23 cellular contexts compared by ENCODE assay signal in genomic region chr19:6779204-6779603, GRCh38. TPM values are rescaled to one million over a fixed set of nuclear protein-coding genes. Genes with fewer than 3 reads are reported as not detected.
DNase-seq lines count a peak whose midpoint lies in the region; ATAC-seq, FAIRE-seq and TF ChIP-seq lines count a peak whose summit lies in the region.
"Had no signal": no experiment of that assay in that cellular context is flagged by ENCODE, and none has a peak within 500 bp of the region (broad histone marks: within the 10 kb centered on the region; RNA-seq: fewer than 3 reads in every experiment).

No MANE protein-coding gene starts in this region.

- peaks cover 65% of the 10 kb centered on the region for H3K36me3 Mint-ChIP-seq in activated T-cell treated with anti-CD3 and anti-CD28 coated beads, Interleukin-2, amount 50 U/mL, for 24 hours (ENCODE audit: low read depth)
- peaks cover 34 to 42% of the 10 kb centered on the region in 2 donors for H3K36me3 Mint-ChIP-seq in stimulated activated naive B cell treated with anti-CD40 and anti-IgM and Interleukin-4, amounts not matched to agents 10 μg/mL and 1 μg/mL and 100 μg/mL, for 72 hours

- H3K27ac ChIP-seq in K562 (ENCODE audit: extremely low read depth, low read depth, low read length): no peak overlapping the region
- H3K27ac ChIP-seq: body of pancreas, foreskin keratinocyte, hepatocyte, HL-60, psoas muscle, suprapubic skin had no signal

- H3K9me3 ChIP-seq in K562 (replicated peaks; ENCODE audit: control insufficient read depth, insufficient read depth, low read depth, low read length): no peaks in the 10 kb centered on the region
- H3K9me3 ChIP-seq: body of pancreas, psoas muscle, suprapubic skin had no signal

- intact Hi-C loops in K562 (cut with micrococcal nuclease): no loop called here

- WGBS in K562 (ENCODE audit: insufficient coverage, low coverage, missing lambda C conversion rate): 33% methylated on average over 4 of the region's 4 CpGs

- no peak overlapping the region for H3K4me3 ChIP-seq in K562
- H3K4me3 ChIP-seq: body of pancreas, hepatocyte, psoas muscle, suprapubic skin had no signal

- in situ Hi-C loops in K562 (cut with MboI): no loop called here

- H3K79me2 ChIP-seq in K562 (ENCODE audit: control insufficient read depth, insufficient read depth, low read length): peaks cover 4% of the 10 kb centered on the region; the same call in 1 of the 3 replicates
- H3K79me2 ChIP-seq: hepatocyte had no signal

- H3K27me3 ChIP-seq in K562 (ENCODE audit: control insufficient read depth in 2 of 2, insufficient read depth in 2 of 2, low read length in 2 of 2): no peaks in the 10 kb centered on the region
- H3K27me3 ChIP-seq: body of pancreas, foreskin keratinocyte, hepatocyte, suprapubic skin had no signal

- peaks cover 66% of the 10 kb centered on the region for H3K4me1 Mint-ChIP-seq in activated T-cell treated with anti-CD3 and anti-CD28 coated beads, Interleukin-2, amount 50 U/mL, for 24 hours (ENCODE audit: low read depth)
- peaks cover 38 to 79% of the 10 kb centered on the region in 2 donors for H3K4me1 Mint-ChIP-seq in stimulated activated naive B cell treated with anti-CD40 and anti-IgM and Interleukin-4, amounts not matched to agents 10 μg/mL and 1 μg/mL and 100 μg/mL, for 72 hours
- H3K4me1 Mint-ChIP-seq: neural crest cell had no signal

- H3K9me3 Mint-ChIP-seq in activated T-cell treated with anti-CD3 and anti-CD28 coated beads, Interleukin-2, amount 50 U/mL, for 24 hours: no peaks in the 10 kb centered on the region
- H3K9me3 Mint-ChIP-seq in stimulated activated naive B cell treated with anti-CD40 and anti-IgM and Interleukin-4, amounts not matched to agents 10 μg/mL and 1 μg/mL and 100 μg/mL, for 72 hours: peaks cover 8 to 13% of the 10 kb centered on the region in 2 donors

- TF ChIP-seq CTCF in K562 (IDR thresholded peaks at IDR 0.05 in 2 of 3, conservative IDR thresholded peaks at IDR 0.05 in 1 of 3; ENCODE audit: insufficient read depth in 2 of 3, low read depth in 1 of 3, low read length in 3 of 3): no peak

- peak overlapping the region; percentile 68 for H3K27ac Mint-ChIP-seq in activated T-cell treated with anti-CD3 and anti-CD28 coated beads, Interleukin-2, amount 50 U/mL, for 24 hours
- no peak overlapping the region for H3K27ac Mint-ChIP-seq in stimulated activated naive B cell treated with anti-CD40 and anti-IgM and Interleukin-4, amounts not matched to agents 10 μg/mL and 1 μg/mL and 100 μg/mL, for 72 hours

- CTCF ChIA-PET in K562 (lab: Yijun Ruan, JAX; ENCODE audit: low intra/inter-chr PET ratio): interaction anchor here (0.6 kb wide), 1 partner anchor 71 kb away, joined by 3 read pairs; no protein-coding TSS in a partner anchor

- no peaks in the 10 kb centered on the region for H3K9me1 ChIP-seq in K562 (ENCODE audit: control insufficient read depth, insufficient read depth, low read length)

- ATAC-seq in K562: no peak
- no peak for ATAC-seq in stimulated activated naive B cell treated with anti-CD40 and anti-IgM and Interleukin-4, amounts not matched to agents 10 μg/mL and 1 μg/mL and 100 μg/mL, for 72 hours (replicated peaks)
- ATAC-seq: body of pancreas, foreskin keratinocyte, psoas muscle, Right ventricle myocardium inferior had no signal

- H3K27me3 Mint-ChIP-seq in activated T-cell treated with anti-CD3 and anti-CD28 coated beads, Interleukin-2, amount 50 U/mL, for 24 hours: no peaks in the 10 kb centered on the region
- no peaks in the 10 kb centered on the region for H3K27me3 Mint-ChIP-seq in stimulated activated naive B cell treated with anti-CD40 and anti-IgM and Interleukin-4, amounts not matched to agents 10 μg/mL and 1 μg/mL and 100 μg/mL, for 72 hours

- POLR2A ChIA-PET in K562 (lab: Yijun Ruan, JAX): interaction anchor here (0.7 kb wide), 1 partner anchor 812 kb away, joined by 3 read pairs; no protein-coding TSS in a partner anchor

- FAIRE-seq in GM18507 (lab: Jason Lieb, UNC) (peak; percentile 24), K562 (lab: Jason Lieb, UNC) (no peak)
- FAIRE-seq: H1, TTC549, urothelium cell line had no signal

- no peak for TF ChIP-seq POLR2A in K562 (conservative IDR thresholded peaks at IDR 0.05)

- no peak for TF ChIP-seq RAD21 in K562 (CRISPR knock-in tag; conservative IDR thresholded peaks at IDR 0.05 in 1 of 2, IDR thresholded peaks at IDR 0.05 in 1 of 2)

- H3K4me1 ChIP-seq in K562 (replicated peaks in 1 of 2; ENCODE audit: control insufficient read depth in 2 of 2, insufficient read depth in 2 of 2, low read length in 2 of 2): peaks cover 6 to 14% of the 10 kb centered on the region in 2 experiments; a peak in 3 of 5 replicates
- H3K4me1 ChIP-seq: body of pancreas, foreskin keratinocyte, psoas muscle, suprapubic skin had no signal

- no peaks in the 10 kb centered on the region for H3K36me3 ChIP-seq in K562 (ENCODE audit: control insufficient read depth, insufficient read depth, low read length)
- H3K36me3 ChIP-seq: suprapubic skin had no signal

- no peak overlapping the region for H3K9ac ChIP-seq in K562 (ENCODE audit: insufficient read depth in 1 of 2, low read depth in 2 of 2, low read length in 2 of 2)

- 0 out of 2 replicates have a peak, but pooled peaks cover 3% of the 10 kb centered on the region for H4K20me1 ChIP-seq in K562 (replicated peaks; ENCODE audit: control insufficient read depth, insufficient read depth, low read length)

- DNase-seq in activated T-cell treated with anti-CD3 and anti-CD28 coated beads, Interleukin-2, amount 50 U/mL, for 24 hours: no peak
- no peak for DNase-seq in activated T-cell treated with anti-CD3 and anti-CD28 coated beads, Interleukin-2, amount 50 U/mL, for 48 hours
- DNase-seq in GM18507 (ENCODE audit: extremely low spot score, insufficient read length, low read depth) (no peak), RKO (ENCODE audit: low spot score) (peak; percentile 41), K562 (ENCODE audit: extremely low read depth in 1 of 4, low spot score in 3 of 4) (no peak), iPS-NIHi11 (ENCODE audit: low spot score) (no peak), nucleus accumbens (lab: John Stamatoyannopoulos, UW) (no peak)
- no peak for DNase-seq in stimulated activated naive B cell treated with anti-CD40 and anti-IgM and Interleukin-4, amounts not matched to agents 10 μg/mL and 1 μg/mL and 100 μg/mL, for 72 hours
- DNase-seq: body of pancreas, foreskin keratinocyte, NCI-H1417 treated with DMSO at 0.1 percent for 48 hours, NCI-H2171, NCI-H526 treated with DMSO at 0.1 percent for 48 hours, psoas muscle had no signal

- no TSS peak for BruUV-seq in K562 (replicated peaks; lab: Mats Ljungman, UMichigan)

- H3K4me2 ChIP-seq in K562 (ENCODE audit: insufficient read depth, low read length): no peak overlapping the region
- H3K4me2 ChIP-seq: hepatocyte had no signal

- TF ChIP-seq EP300 in K562 (IDR thresholded peaks at IDR 0.05; ENCODE audit: low read length): no peak

- no peak overlapping the region for H2AFZ ChIP-seq in K562 (ENCODE audit: low read depth, low read length)
- H2AFZ ChIP-seq: hepatocyte had no signal

- no peak overlapping the region for H3K4me3 Mint-ChIP-seq in activated T-cell treated with anti-CD3 and anti-CD28 coated beads, Interleukin-2, amount 50 U/mL, for 24 hours
- no peak overlapping the region for H3K4me3 Mint-ChIP-seq in stimulated activated naive B cell treated with anti-CD40 and anti-IgM and Interleukin-4, amounts not matched to agents 10 μg/mL and 1 μg/mL and 100 μg/mL, for 72 hours
- H3K4me3 Mint-ChIP-seq: CD14-positive monocyte, neural crest cell had no signal

RNA-seq across cellular contexts. Expression of gene VAV1, which starts 6.7 kb away (rescaled TPM):
- total RNA-seq in K562 (2011; cell fraction: chromatin; rRNA removed; ENCODE audit: low replicate concordance): 12.0 and 34.0 TPM in 2 replicates
- 15.5 and 23.5 TPM in 2 replicates for total RNA-seq in K562 (2011; cell fraction: nucleolus; rRNA removed)
- total RNA-seq in K562 (2011; cell fraction: nucleoplasm; rRNA removed): 12.6 and 13.2 TPM in 2 replicates
- total RNA-seq in K562 (2014; rRNA removed): 13.6 and 13.7 TPM in 2 replicates
- 8.7 and 9.4 TPM in 2 replicates for total RNA-seq in K562 (2014; rRNA removed; fragmentation: Illumina TruSeq; extraction: Trizol)
- total RNA-seq in K562 (2015; rRNA removed; fragmentation: Illumina TruSeq; extraction: Trizol): 19.1 and 19.7 TPM in 2 replicates
- 17.3 and 20.1 TPM in 2 replicates for total RNA-seq in K562 (2021)
- polyA plus RNA-seq in K562 (2011; rRNA removed): 8.4 and 18.5 TPM in 2 replicates
- 7.1 and 10.6 TPM in 2 replicates for polyA plus RNA-seq in K562 (2011; cell fraction: cytosol; rRNA removed)
- 19.2 and 28.2 TPM in 2 replicates for polyA plus RNA-seq in K562 (2011; cell fraction: nucleus; rRNA removed)
- 18.1 and 29.2 TPM in 2 replicates for polyA plus RNA-seq in K562 (2012)
- polyA plus RNA-seq in K562 (2014; fragmentation: Illumina TruSeq; extraction: Trizol): 12.4 and 13.3 TPM in 2 replicates
- 1 to 10 TPM in 1 of 2 experiments, under 1 TPM in 1; 0.46 to 1.3 TPM for polyA plus RNA-seq in K562 (2014; fragmentation: Nextera tagmentation; extraction: Ambion mirVana)
- polyA plus RNA-seq in K562 (2014; rRNA removed): 10.9 and 11.1 TPM in 2 replicates
- polyA minus RNA-seq in K562 (2011; rRNA and poly(A)+ RNA removed): 10.3 and 18.3 TPM in 2 replicates
- 4.7 and 11.8 TPM in 2 replicates for polyA minus RNA-seq in K562 (2011; cell fraction: cytosol; rRNA and poly(A)+ RNA removed)
- polyA minus RNA-seq in K562 (2011; cell fraction: nucleus; rRNA and poly(A)+ RNA removed): 12.7 and 24.3 TPM in 2 replicates
- total RNA-seq: neural crest cell had no signal
- polyA plus RNA-seq: hepatocyte had no signal

RNA-seq across cellular contexts. Expression of gene SH2D3A, which starts 12.0 kb away (rescaled TPM):
- 17.3 and 38.7 TPM in 2 replicates for total RNA-seq in K562 (2011; cell fraction: chromatin; rRNA removed; ENCODE audit: low replicate concordance)
- 28.7 and 29.6 TPM in 2 replicates for total RNA-seq in K562 (2011; cell fraction: nucleolus; rRNA removed)
- total RNA-seq in K562 (2011; cell fraction: nucleoplasm; rRNA removed): 21.3 and 22.0 TPM in 2 replicates
- total RNA-seq in K562 (2014; rRNA removed) (20.0 and 25.9 TPM in 2 replicates), K562 (2014; rRNA removed; fragmentation: Illumina TruSeq; extraction: Trizol) (3.0 and 4.8 TPM in 2 replicates), K562 (2015; rRNA removed; fragmentation: Illumina TruSeq; extraction: Trizol) (8.6 and 8.9 TPM in 2 replicates), K562 (2021) (19.4 and 26.3 TPM in 2 replicates)
- polyA plus RNA-seq in K562 (2011; rRNA removed) (8.7 and 13.4 TPM in 2 replicates), K562 (2014; fragmentation: Illumina TruSeq; extraction: Trizol) (9.6 and 17.7 TPM in 2 replicates), K562 (2014; fragmentation: Nextera tagmentation; extraction: Ambion mirVana) (under 1 TPM; 0.75 to 0.83 TPM), K562 (2014; rRNA removed) (19.8 and 24.8 TPM in 2 replicates)
- polyA plus RNA-seq in K562 (2011; cell fraction: cytosol; rRNA removed): 12.2 and 22.2 TPM in 2 replicates
- polyA plus RNA-seq in K562 (2011; cell fraction: nucleus; rRNA removed): 20.1 and 35.1 TPM in 2 replicates
- polyA plus RNA-seq in K562 (2012): 10.3 and 10.8 TPM in 2 replicates
- 3.0 and 4.7 TPM in 2 replicates for polyA minus RNA-seq in K562 (2011; rRNA and poly(A)+ RNA removed)
- polyA minus RNA-seq in K562 (2011; cell fraction: cytosol; rRNA and poly(A)+ RNA removed): 8.7 and 11.1 TPM in 2 replicates
- polyA minus RNA-seq in K562 (2011; cell fraction: nucleus; rRNA and poly(A)+ RNA removed): 17.0 and 18.8 TPM in 2 replicates
- total RNA-seq: neural crest cell, Right ventricle myocardium inferior had no signal
- polyA plus RNA-seq: CD14-positive monocyte had no signal

RNA-seq across cellular contexts. Expression of gene TRIP10, which starts 39.7 kb away (rescaled TPM):
- 67.3 and 119 TPM in 2 replicates for total RNA-seq in K562 (2011; cell fraction: chromatin; rRNA removed; ENCODE audit: low replicate concordance)
- 65.3 and 66.5 TPM in 2 replicates for total RNA-seq in K562 (2011; cell fraction: nucleolus; rRNA removed)
- 53.5 and 66.7 TPM in 2 replicates for total RNA-seq in K562 (2011; cell fraction: nucleoplasm; rRNA removed)
- 57.4 and 61.8 TPM in 2 replicates for total RNA-seq in K562 (2014; rRNA removed)
- total RNA-seq in K562 (2014; rRNA removed; fragmentation: Illumina TruSeq; extraction: Trizol): 23.6 and 29.4 TPM in 2 replicates
- total RNA-seq in K562 (2015; rRNA removed; fragmentation: Illumina TruSeq; extraction: Trizol): 34.6 and 36.1 TPM in 2 replicates
- total RNA-seq in K562 (2021): 59.1 and 63.2 TPM in 2 replicates
- polyA plus RNA-seq in K562 (2011; rRNA removed): 29.1 and 39.3 TPM in 2 replicates
- polyA plus RNA-seq in K562 (2011; cell fraction: cytosol; rRNA removed): 22.8 and 30.6 TPM in 2 replicates
- polyA plus RNA-seq in K562 (2011; cell fraction: nucleus; rRNA removed): 113 and 133 TPM in 2 replicates
- polyA plus RNA-seq in K562 (2012): 47.5 and 50.8 TPM in 2 replicates
- 56.2 and 56.7 TPM in 2 replicates for polyA plus RNA-seq in K562 (2014; fragmentation: Illumina TruSeq; extraction: Trizol)
- 1 to 10 TPM; 1.2 to 2.7 TPM for polyA plus RNA-seq in K562 (2014; fragmentation: Nextera tagmentation; extraction: Ambion mirVana)
- 66.6 and 66.8 TPM in 2 replicates for polyA plus RNA-seq in K562 (2014; rRNA removed)
- polyA minus RNA-seq in K562 (2011; rRNA and poly(A)+ RNA removed): 17.1 and 20.3 TPM in 2 replicates
- polyA minus RNA-seq in K562 (2011; cell fraction: cytosol; rRNA and poly(A)+ RNA removed): 18.3 and 21.0 TPM in 2 replicates
- polyA minus RNA-seq in K562 (2011; cell fraction: nucleus; rRNA and poly(A)+ RNA removed): 21.3 and 30.1 TPM in 2 replicates

RNA-seq across cellular contexts. Expression of gene GPR108, which starts 41.8 kb away (rescaled TPM):
- total RNA-seq in K562 (2011; cell fraction: chromatin; rRNA removed; ENCODE audit: low replicate concordance): 45.9 and 112 TPM in 2 replicates
- 96.6 and 107 TPM in 2 replicates for total RNA-seq in K562 (2011; cell fraction: nucleolus; rRNA removed)
- total RNA-seq in K562 (2011; cell fraction: nucleoplasm; rRNA removed): 72.1 and 74.9 TPM in 2 replicates
- 23.8 and 33.5 TPM in 2 replicates for total RNA-seq in K562 (2014; rRNA removed)
- total RNA-seq in K562 (2014; rRNA removed; fragmentation: Illumina TruSeq; extraction: Trizol): 12.3 and 16.4 TPM in 2 replicates
- total RNA-seq in K562 (2015; rRNA removed; fragmentation: Illumina TruSeq; extraction: Trizol): 21.9 and 24.4 TPM in 2 replicates
- 31.1 and 33.1 TPM in 2 replicates for total RNA-seq in K562 (2021)
- 29.8 and 46.5 TPM in 2 replicates for polyA plus RNA-seq in K562 (2011; rRNA removed)
- polyA plus RNA-seq in K562 (2011; cell fraction: cytosol; rRNA removed): 43.8 and 51.1 TPM in 2 replicates
- polyA plus RNA-seq in K562 (2011; cell fraction: nucleus; rRNA removed): 180 and 195 TPM in 2 replicates
- polyA plus RNA-seq in K562 (2012): 29.9 and 65.7 TPM in 2 replicates
- polyA plus RNA-seq in K562 (2014; fragmentation: Illumina TruSeq; extraction: Trizol): 32.3 and 33.2 TPM in 2 replicates
- polyA plus RNA-seq in K562 (2014; fragmentation: Nextera tagmentation; extraction: Ambion mirVana): 1 to 10 TPM; 2.4 to 6.1 TPM
- 32.9 and 36.4 TPM in 2 replicates for polyA plus RNA-seq in K562 (2014; rRNA removed)
- polyA minus RNA-seq in K562 (2011; rRNA and poly(A)+ RNA removed): 22.3 and 35.9 TPM in 2 replicates
- 21.0 and 22.6 TPM in 2 replicates for polyA minus RNA-seq in K562 (2011; cell fraction: cytosol; rRNA and poly(A)+ RNA removed)
- polyA minus RNA-seq in K562 (2011; cell fraction: nucleus; rRNA and poly(A)+ RNA removed): 18.7 and 34.9 TPM in 2 replicates

RNA-seq across cellular contexts. Expression of gene C3, which starts 58.8 kb away (rescaled TPM):
- total RNA-seq in K562 (2011; cell fraction: chromatin; rRNA removed; ENCODE audit: low replicate concordance): 19.5 and 33.3 TPM in 2 replicates
- total RNA-seq in K562 (2011; cell fraction: nucleolus; rRNA removed): 14.5 and 17.5 TPM in 2 replicates
- 15.2 and 15.6 TPM in 2 replicates for total RNA-seq in K562 (2011; cell fraction: nucleoplasm; rRNA removed)
- total RNA-seq in K562 (2014; rRNA removed): 0.59 and 2.0 TPM in 2 replicates
- 1.1 and 1.5 TPM in 2 replicates for total RNA-seq in K562 (2014; rRNA removed; fragmentation: Illumina TruSeq; extraction: Trizol)
- total RNA-seq in K562 (2015; rRNA removed; fragmentation: Illumina TruSeq; extraction: Trizol): 2.1 and 2.2 TPM in 2 replicates
- 8.0 and 10.6 TPM in 2 replicates for total RNA-seq in K562 (2021)
- polyA plus RNA-seq in K562 (2011; rRNA removed): 9.1 and 40.9 TPM in 2 replicates
- polyA plus RNA-seq in K562 (2011; cell fraction: cytosol; rRNA removed): 9.2 and 36.7 TPM in 2 replicates
- 23.7 and 50.5 TPM in 2 replicates for polyA plus RNA-seq in K562 (2011; cell fraction: nucleus; rRNA removed)
- polyA plus RNA-seq in K562 (2012): 7.4 and 20.1 TPM in 2 replicates
- 2.4 and 4.3 TPM in 2 replicates for polyA plus RNA-seq in K562 (2014; fragmentation: Illumina TruSeq; extraction: Trizol)
- 1 to 10 TPM; 1.2 to 2.2 TPM for polyA plus RNA-seq in K562 (2014; fragmentation: Nextera tagmentation; extraction: Ambion mirVana)
- polyA plus RNA-seq in K562 (2014; rRNA removed): 2.5 and 5.4 TPM in 2 replicates
- polyA minus RNA-seq in K562 (2011; rRNA and poly(A)+ RNA removed): 6.5 and 24.5 TPM in 2 replicates
- polyA minus RNA-seq in K562 (2011; cell fraction: cytosol; rRNA and poly(A)+ RNA removed): 23.9 and 64.6 TPM in 2 replicates
- polyA minus RNA-seq in K562 (2011; cell fraction: nucleus; rRNA and poly(A)+ RNA removed): 16.2 and 39.1 TPM in 2 replicates
